In the genomic region with DNA sequence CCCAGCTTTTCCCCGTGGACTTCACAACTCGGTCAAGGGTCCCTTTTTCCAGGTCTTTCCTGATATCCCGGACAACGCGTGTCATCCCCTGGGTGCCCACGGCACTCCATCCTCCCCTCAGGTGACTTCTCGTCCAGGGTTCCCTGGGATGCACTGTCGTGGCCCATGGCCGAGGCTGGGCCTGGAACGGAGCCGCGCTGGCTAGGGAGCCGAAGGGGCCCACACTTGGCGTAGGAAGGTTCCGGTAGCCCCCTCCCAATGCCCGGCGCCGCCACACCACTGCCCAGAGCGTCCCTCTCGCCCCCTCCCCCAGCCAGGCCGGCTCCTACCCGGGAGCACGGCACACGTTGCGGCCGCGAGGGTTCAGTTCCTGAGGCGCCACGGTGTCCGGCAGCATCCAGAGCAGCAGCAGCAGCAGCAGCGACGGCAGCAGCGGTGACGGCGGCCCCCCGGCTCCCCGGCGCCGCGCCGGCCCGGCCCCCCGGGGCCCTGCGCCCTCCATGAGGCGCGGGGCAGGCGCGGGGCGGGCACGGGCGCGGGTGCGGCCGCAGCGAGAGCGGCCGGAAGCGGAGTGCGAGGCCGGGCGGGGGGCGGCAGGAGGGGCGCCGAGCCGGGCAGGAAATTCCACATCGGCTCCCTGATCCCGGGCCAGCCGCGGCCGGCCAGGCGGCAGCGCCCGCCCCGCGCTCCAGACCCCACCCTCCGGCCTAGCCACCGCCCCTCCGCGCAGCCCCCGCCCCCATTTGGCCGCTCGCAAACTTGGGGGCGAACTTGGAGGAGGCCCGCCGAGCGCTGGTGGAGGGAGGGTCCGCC, we compare ENCODE assay signal across 1 cellular context.
TF ChIP-seq lines count a peak whose summit lies in the region.

A gene with protein sequence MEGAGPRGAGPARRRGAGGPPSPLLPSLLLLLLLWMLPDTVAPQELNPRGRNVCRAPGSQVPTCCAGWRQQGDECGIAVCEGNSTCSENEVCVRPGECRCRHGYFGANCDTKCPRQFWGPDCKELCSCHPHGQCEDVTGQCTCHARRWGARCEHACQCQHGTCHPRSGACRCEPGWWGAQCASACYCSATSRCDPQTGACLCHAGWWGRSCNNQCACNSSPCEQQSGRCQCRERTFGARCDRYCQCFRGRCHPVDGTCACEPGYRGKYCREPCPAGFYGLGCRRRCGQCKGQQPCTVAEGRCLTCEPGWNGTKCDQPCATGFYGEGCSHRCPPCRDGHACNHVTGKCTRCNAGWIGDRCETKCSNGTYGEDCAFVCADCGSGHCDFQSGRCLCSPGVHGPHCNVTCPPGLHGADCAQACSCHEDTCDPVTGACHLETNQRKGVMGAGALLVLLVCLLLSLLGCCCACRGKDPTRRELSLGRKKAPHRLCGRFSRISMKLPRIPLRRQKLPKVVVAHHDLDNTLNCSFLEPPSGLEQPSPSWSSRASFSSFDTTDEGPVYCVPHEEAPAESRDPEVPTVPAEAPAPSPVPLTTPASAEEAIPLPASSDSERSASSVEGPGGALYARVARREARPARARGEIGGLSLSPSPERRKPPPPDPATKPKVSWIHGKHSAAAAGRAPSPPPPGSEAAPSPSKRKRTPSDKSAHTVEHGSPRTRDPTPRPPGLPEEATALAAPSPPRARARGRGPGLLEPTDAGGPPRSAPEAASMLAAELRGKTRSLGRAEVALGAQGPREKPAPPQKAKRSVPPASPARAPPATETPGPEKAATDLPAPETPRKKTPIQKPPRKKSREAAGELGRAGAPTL (minus strand): TSS at position 573 of the 813 bp plus-strand sequence. CDS start 71 bp downstream, at position 502.

TF ChIP-seq in GM12878, 131 proteins besides CTCF, POLR2A, EP300 and RAD21:
- TF ChIP-seq RBBP5 (conservative IDR thresholded peaks at IDR 0.05): no peak
- no peak for TF ChIP-seq FOS (IDR thresholded peaks at IDR 0.05; ENCODE audit: borderline replicate concordance, extremely low read depth, insufficient read length)
- TF ChIP-seq ZSCAN29 (IDR thresholded peaks at IDR 0.05): no peak
- no peak for TF ChIP-seq JUNB (IDR thresholded peaks at IDR 0.05)
- TF ChIP-seq ZNF274 (IDR thresholded peaks at IDR 0.05; ENCODE audit: insufficient read depth, insufficient read length): no peak
- no peak for TF ChIP-seq PML (IDR thresholded peaks at IDR 0.05; ENCODE audit: low read length)
- TF ChIP-seq, protein P1, sequence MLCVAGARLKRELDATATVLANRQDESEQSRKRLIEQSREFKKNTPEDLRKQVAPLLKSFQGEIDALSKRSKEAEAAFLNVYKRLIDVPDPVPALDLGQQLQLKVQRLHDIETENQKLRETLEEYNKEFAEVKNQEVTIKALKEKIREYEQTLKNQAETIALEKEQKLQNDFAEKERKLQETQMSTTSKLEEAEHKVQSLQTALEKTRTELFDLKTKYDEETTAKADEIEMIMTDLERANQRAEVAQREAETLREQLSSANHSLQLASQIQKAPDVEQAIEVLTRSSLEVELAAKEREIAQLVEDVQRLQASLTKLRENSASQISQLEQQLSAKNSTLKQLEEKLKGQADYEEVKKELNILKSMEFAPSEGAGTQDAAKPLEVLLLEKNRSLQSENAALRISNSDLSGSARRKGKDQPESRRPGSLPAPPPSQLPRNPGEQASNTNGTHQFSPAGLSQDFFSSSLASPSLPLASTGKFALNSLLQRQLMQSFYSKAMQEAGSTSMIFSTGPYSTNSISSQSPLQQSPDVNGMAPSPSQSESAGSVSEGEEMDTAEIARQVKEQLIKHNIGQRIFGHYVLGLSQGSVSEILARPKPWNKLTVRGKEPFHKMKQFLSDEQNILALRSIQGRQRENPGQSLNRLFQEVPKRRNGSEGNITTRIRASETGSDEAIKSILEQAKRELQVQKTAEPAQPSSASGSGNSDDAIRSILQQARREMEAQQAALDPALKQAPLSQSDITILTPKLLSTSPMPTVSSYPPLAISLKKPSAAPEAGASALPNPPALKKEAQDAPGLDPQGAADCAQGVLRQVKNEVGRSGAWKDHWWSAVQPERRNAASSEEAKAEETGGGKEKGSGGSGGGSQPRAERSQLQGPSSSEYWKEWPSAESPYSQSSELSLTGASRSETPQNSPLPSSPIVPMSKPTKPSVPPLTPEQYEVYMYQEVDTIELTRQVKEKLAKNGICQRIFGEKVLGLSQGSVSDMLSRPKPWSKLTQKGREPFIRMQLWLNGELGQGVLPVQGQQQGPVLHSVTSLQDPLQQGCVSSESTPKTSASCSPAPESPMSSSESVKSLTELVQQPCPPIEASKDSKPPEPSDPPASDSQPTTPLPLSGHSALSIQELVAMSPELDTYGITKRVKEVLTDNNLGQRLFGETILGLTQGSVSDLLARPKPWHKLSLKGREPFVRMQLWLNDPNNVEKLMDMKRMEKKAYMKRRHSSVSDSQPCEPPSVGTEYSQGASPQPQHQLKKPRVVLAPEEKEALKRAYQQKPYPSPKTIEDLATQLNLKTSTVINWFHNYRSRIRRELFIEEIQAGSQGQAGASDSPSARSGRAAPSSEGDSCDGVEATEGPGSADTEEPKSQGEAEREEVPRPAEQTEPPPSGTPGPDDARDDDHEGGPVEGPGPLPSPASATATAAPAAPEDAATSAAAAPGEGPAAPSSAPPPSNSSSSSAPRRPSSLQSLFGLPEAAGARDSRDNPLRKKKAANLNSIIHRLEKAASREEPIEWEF (IDR thresholded peaks at IDR 0.05; ENCODE audit: insufficient replicate concordance, low read depth, low read length): no peak
- no peak for TF ChIP-seq RELA (IDR thresholded peaks at IDR 0.05; ENCODE audit: borderline replicate concordance, partially characterized antibody)
- no peak for TF ChIP-seq E4F1 (IDR thresholded peaks at IDR 0.05; ENCODE audit: borderline replicate concordance, partially characterized antibody)
- no peak for TF ChIP-seq ATF7 (IDR thresholded peaks at IDR 0.05; ENCODE audit: low read depth)
- TF ChIP-seq BMI1 (IDR thresholded peaks at IDR 0.05; ENCODE audit: borderline replicate concordance): no peak
- no peak for TF ChIP-seq NFIC (IDR thresholded peaks at IDR 0.05; ENCODE audit: low read depth, low read length)
- TF ChIP-seq SUZ12 (IDR thresholded peaks at IDR 0.05; ENCODE audit: unreplicated experiment): no peak
- TF ChIP-seq NFXL1 (IDR thresholded peaks at IDR 0.05; ENCODE audit: borderline replicate concordance): no peak
- TF ChIP-seq EZH2 (IDR thresholded peaks at IDR 0.05; ENCODE audit: borderline replicate concordance, control insufficient read depth, low read depth, low read length): no peak
- no peak for TF ChIP-seq LARP7 (IDR thresholded peaks at IDR 0.05)
